14 cellular contexts compared by ENCODE assay signal in genomic region chr5:139796061-139796806, GRCh38. TPM values are rescaled to one million over a fixed set of nuclear protein-coding genes. Genes with fewer than 3 reads are reported as not detected.
DNase-seq lines count a peak whose midpoint lies in the region; ATAC-seq and TF ChIP-seq lines count a peak whose summit lies in the region.
"Had no signal": no experiment of that assay in that cellular context is flagged by ENCODE, and none has a peak within 500 bp of the region (broad histone marks: within the 10 kb centered on the region; RNA-seq: fewer than 3 reads in every experiment).

No MANE protein-coding gene starts in this region.

- TF ChIP-seq CTCF in lower leg skin (IDR thresholded peaks at IDR 0.05) = no peak

- H3K4me3 ChIP-seq in lower leg skin (ENCODE audit: low read depth, poor library complexity, severe bottlenecking) = peak overlapping the region; percentile 14
- H3K4me3 ChIP-seq: SK-N-MC had no signal

- WGBS in lower leg skin, 2 donors = 9 to 23% methylated on average over 22 to 26 of the region's 47 CpGs

- DNase-seq in stimulated activated naive CD8-positive, alpha-beta T cell treated with anti-CD3 and anti-CD28 coated beads, Interleukin-15, amount 100 ng/mL, for 72 hours = no peak
- no peak for DNase-seq in stimulated activated naive CD8-positive, alpha-beta T cell treated with anti-CD3 and anti-CD28 coated beads, Interleukin-15, Interleukin-2, amounts not matched to agents 100 U/mL and 50 U/mL, for 24 hours
- peak; percentile 18 for DNase-seq in astrocyte of the hippocampus (ENCODE audit: low read depth, low spot score)
- no peak for DNase-seq in lower leg skin (ENCODE audit: low spot score in 2 of 2)
- DNase-seq in NCI-H774 (lab: John Stamatoyannopoulos, UW) = no peak
- DNase-seq in activated effector memory CD4-positive, alpha-beta T cell treated with anti-CD3 and anti-CD28 coated beads, Interleukin-2, amount 50 U/mL, for 16 hours = no peak
- DNase-seq: activated CD8-positive, alpha-beta memory T cell treated with anti-CD3 and anti-CD28 coated beads for 24 hours; DMS153; stimulated activated CD4-positive, alpha-beta T cell treated with anti-CD3 and anti-CD28 coated beads, Interleukin-2, amount 100 ng/mL, for 48 hours had no signal

- TF ChIP-seq POLR2A in lower leg skin (IDR thresholded peaks at IDR 0.05) = no peak

- peak; percentile 2 for ATAC-seq in stimulated activated naive CD8-positive, alpha-beta T cell treated with anti-CD3 and anti-CD28 coated beads, Interleukin-15, amount 100 ng/mL, for 72 hours
- no peak for ATAC-seq in stimulated activated naive CD8-positive, alpha-beta T cell treated with anti-CD3 and anti-CD28 coated beads, Interleukin-15, Interleukin-2, amounts not matched to agents 100 U/mL and 50 U/mL, for 24 hours
- ATAC-seq in HG02623 (IDR thresholded peaks at IDR 0.05; ENCODE audit: unreplicated experiment) (no peak), GM19328 (IDR thresholded peaks at IDR 0.05; ENCODE audit: unreplicated experiment) (no peak)

- intact Hi-C loops in lower leg skin (cut with DNase I; ENCODE audit: low total_unique reads) = loop anchor here (10.0 kb wide), 1 partner anchor 359 kb away; no protein-coding TSS in a partner anchor

- no peaks in the 10 kb centered on the region for H3K9me3 Mint-ChIP-seq in stimulated activated naive CD8-positive, alpha-beta T cell treated with anti-CD3 and anti-CD28 coated beads, Interleukin-15, amount 100 ng/mL, for 72 hours

- H3K27ac Mint-ChIP-seq in stimulated activated naive CD8-positive, alpha-beta T cell treated with anti-CD3 and anti-CD28 coated beads, Interleukin-15, amount 100 ng/mL, for 72 hours = no peak overlapping the region

- H3K27me3 Mint-ChIP-seq in stimulated activated naive CD8-positive, alpha-beta T cell treated with anti-CD3 and anti-CD28 coated beads, Interleukin-15, amount 100 ng/mL, for 72 hours = peaks cover 94% of the 10 kb centered on the region

- no peaks in the 10 kb centered on the region for H3K4me1 Mint-ChIP-seq in stimulated activated naive CD8-positive, alpha-beta T cell treated with anti-CD3 and anti-CD28 coated beads, Interleukin-15, amount 100 ng/mL, for 72 hours

- peak overlapping the region in 1 of 2 donors; percentile 17 for H3K4me3 Mint-ChIP-seq in stimulated activated naive CD8-positive, alpha-beta T cell treated with anti-CD3 and anti-CD28 coated beads, Interleukin-15, amount 100 ng/mL, for 72 hours

RNA-seq across cellular contexts. Expression of gene PSD2, which starts 0.6 kb away (rescaled TPM):
- under 1 TPM; 0.15 to 0.30 (median 0.16) TPM for total RNA-seq in lower leg skin
- total RNA-seq: fibroblast of villous mesenchyme, myocyte had no signal
